8 cellular contexts compared by ENCODE assay signal in the genomic region with DNA sequence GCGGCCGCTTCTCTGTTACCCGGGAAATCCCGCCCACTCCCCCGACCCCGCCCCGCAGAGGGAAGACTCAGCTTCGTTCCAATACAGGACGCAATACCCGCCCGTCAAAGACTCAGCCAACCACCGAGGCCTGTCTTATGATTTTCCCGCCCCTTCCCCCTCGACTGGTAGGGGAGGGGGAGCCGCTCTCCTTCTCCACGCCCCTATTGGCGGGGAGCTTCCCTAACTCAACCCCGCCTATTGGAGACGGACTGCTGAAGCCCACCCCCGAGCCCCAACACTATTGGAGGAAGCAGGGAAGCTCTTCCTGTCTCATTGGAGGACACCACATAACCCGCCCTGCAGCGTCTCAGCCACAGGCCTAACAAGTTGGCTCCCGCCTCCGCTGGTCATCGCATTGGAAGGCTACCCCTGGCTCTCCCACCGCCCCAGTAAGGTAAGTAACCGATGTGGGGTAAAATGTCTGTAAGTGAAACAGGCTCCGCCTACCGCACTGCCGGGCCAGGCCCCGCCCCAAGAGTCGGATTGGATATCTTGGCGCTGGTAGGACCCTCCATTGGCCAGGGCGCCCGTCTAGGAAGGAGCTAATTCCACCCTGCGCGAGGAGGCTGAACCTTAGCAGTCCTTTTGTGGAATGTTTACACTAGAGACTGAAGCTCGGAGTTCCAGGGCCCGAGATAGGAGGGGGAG. TPM values are rescaled to one million over a fixed set of nuclear protein-coding genes. Genes with fewer than 3 reads are reported as not detected.
DNase-seq lines count a peak whose midpoint lies in the region; ATAC-seq, FAIRE-seq and TF ChIP-seq lines count a peak whose summit lies in the region.

A gene (minus strand): TSS at position 17 of the 690 bp plus-strand sequence. CDS start 21,315 bp downstream, outside the sequence.

- DNase-seq in GM10248 (ENCODE audit: extremely low spot score) (peak; percentile 84), NCI-H1417 treated with DMSO at 0.1 percent for 48 hours (lab: John Stamatoyannopoulos, UW) (peak; percentile 99), SW480 (ENCODE audit: low spot score) (peak; percentile 100), Right ventricle myocardium superior (peak; percentile 99), pancreas (peak; percentile 96 to 99 (median 99)), tibial artery (peak; percentile 100)
- DNase-seq in activated naive CD8-positive, alpha-beta T cell treated with anti-CD3 and anti-CD28 coated beads, Interleukin-2, amount 50 U/mL, for 24 hours = peak; percentile 99

- H3K4me3 ChIP-seq in pancreas (peak within 1 kb of the TSS; percentile 41 to 81 (median 60)), tibial artery (peak within 1 kb of the TSS; percentile 76 to 97)

- H3K27me3 Mint-ChIP-seq in activated naive CD8-positive, alpha-beta T cell treated with anti-CD3 and anti-CD28 coated beads, Interleukin-2, amount 50 U/mL, for 24 hours = no peaks in the 10 kb centered on the region

- peak within 1 kb of the TSS; percentile 99 for H3K27ac Mint-ChIP-seq in activated naive CD8-positive, alpha-beta T cell treated with anti-CD3 and anti-CD28 coated beads, Interleukin-2, amount 50 U/mL, for 24 hours

- 1% methylated on average over 31 to 39 of the region's 39 CpGs for WGBS in pancreas, 2 donors

- H3K4me1 ChIP-seq in pancreas (peaks cover 3 to 12% (median 10%) of the 10 kb centered on the region in 3 donors), tibial artery (peaks cover 0 to 37% (median 24%) of the 10 kb centered on the region in 4 donors)

- CTCF ChIA-PET in GM10248 (lab: Yijun Ruan, JAX) = interaction anchor here (7.7 kb wide), 1 partner anchor 84 kb away, joined by 47 read pairs; a partner anchor contains a TSS

- H3K27ac ChIP-seq in pancreas = peak within 1 kb of the TSS; percentile 82 to 96 (median 92)
- peak within 1 kb of the TSS; percentile 89 to 99 for H3K27ac ChIP-seq in tibial artery

- FAIRE-seq in pancreas (lab: Jason Lieb, UNC) = peak; percentile 96

- no peaks in the 10 kb centered on the region for H3K27me3 ChIP-seq in pancreas
- H3K27me3 ChIP-seq in tibial artery = no peaks in the 10 kb centered on the region

- H3K36me3 Mint-ChIP-seq in activated naive CD8-positive, alpha-beta T cell treated with anti-CD3 and anti-CD28 coated beads, Interleukin-2, amount 50 U/mL, for 24 hours (ENCODE audit: low read depth) = peaks cover 11% of the 10 kb centered on the region

- intact Hi-C loops in Right ventricle myocardium superior (cut with DNase I) (no loop called here), pancreas (cut with DNase I) (no loop called here), tibial artery (cut with DNase I; ENCODE audit: low total_unique reads) (no loop called here)

- POLR2A ChIA-PET in GM10248 (lab: Yijun Ruan, JAX) = interaction anchor here (0.6 to 3.0 kb wide), 11 partner anchors 16 to 1845 kb away, joined by 3 to 17 read pairs (median 7); a partner anchor contains a TSS

- H3K9me3 Mint-ChIP-seq in activated naive CD8-positive, alpha-beta T cell treated with anti-CD3 and anti-CD28 coated beads, Interleukin-2, amount 50 U/mL, for 24 hours = no peaks in the 10 kb centered on the region

- peaks cover 53% of the 10 kb centered on the region for H3K4me1 Mint-ChIP-seq in activated naive CD8-positive, alpha-beta T cell treated with anti-CD3 and anti-CD28 coated beads, Interleukin-2, amount 50 U/mL, for 24 hours

- no peak for TF ChIP-seq CTCF in GM10248 (IDR thresholded peaks at IDR 0.05; ENCODE audit: control extremely low read depth, extremely low read depth, low read depth, missing control alignments)
- no peak for TF ChIP-seq CTCF in pancreas (IDR thresholded peaks at IDR 0.05)
- TF ChIP-seq CTCF in tibial artery (IDR thresholded peaks at IDR 0.05) = no peak

- H3K9me3 ChIP-seq in pancreas = no peaks in the 10 kb centered on the region
- no peaks in the 10 kb centered on the region for H3K9me3 ChIP-seq in tibial artery

- ATAC-seq in HG02763 (IDR thresholded peaks at IDR 0.05; ENCODE audit: unreplicated experiment) (peak; percentile 38), Right ventricle myocardium superior (ENCODE audit: poor library complexity) (peak; percentile 56), pancreas (peak; percentile 44 to 65 (median 56))
- ATAC-seq in activated naive CD8-positive, alpha-beta T cell treated with anti-CD3 and anti-CD28 coated beads, Interleukin-2, amount 50 U/mL, for 24 hours = peak; percentile 57

- H3K4me3 Mint-ChIP-seq in activated naive CD8-positive, alpha-beta T cell treated with anti-CD3 and anti-CD28 coated beads, Interleukin-2, amount 50 U/mL, for 24 hours = peak within 1 kb of the TSS; percentile 99

- H3K36me3 ChIP-seq in pancreas (no peaks in the 10 kb centered on the region), tibial artery (no peaks in the 10 kb centered on the region)

RNA-seq across cellular contexts. Expression of the gene that starts here (rescaled TPM):
- 25.4 TPM for total RNA-seq in Right ventricle myocardium superior
- total RNA-seq in pancreas = 10 to 100 TPM; 19.6 to 33.4 (median 23.8) TPM
- polyA plus RNA-seq in pancreas = 10 to 100 TPM in 1 of 2 donors, 1 to 10 TPM in 1; 6.8 to 12.6 TPM

Comparison
In these comparisons a context has a peak if more than half of its experiments do, and no peak if none do; other contexts are left out.
1. Peak in every context shown above with its lines: DNase-seq, ATAC-seq, H3K4me3 ChIP-seq and H3K27ac ChIP-seq.